In genomic region chr6:31559606-31559957, GRCh38 we compare ENCODE assay signal across 9 cellular contexts. TPM values are rescaled to one million over a fixed set of nuclear protein-coding genes. Genes with fewer than 3 reads are reported as not detected.
DNase-seq lines count a peak whose midpoint lies in the region; ATAC-seq and TF ChIP-seq lines count a peak whose summit lies in the region.
"Had no signal": no experiment of that assay in that cellular context is flagged by ENCODE, and none has a peak within 500 bp of the region (broad histone marks: within the 10 kb centered on the region; RNA-seq: fewer than 3 reads in every experiment).

No MANE protein-coding gene starts in this region.

- H3K9ac ChIP-seq in HUES6 (ENCODE audit: low read length) (peak overlapping the region; percentile 56), parathyroid adenoma (no peak overlapping the region)

- H3K27ac Mint-ChIP-seq in chondrocyte (ENCODE audit: unreplicated experiment) = peak overlapping the region; percentile 86

- H3K27ac ChIP-seq in HUES6 (ENCODE audit: low read depth, low read length) = peak overlapping the region; percentile 10; the same call in 1 of the 2 replicates
- H3K27ac ChIP-seq in parathyroid adenoma = peak overlapping the region; percentile 45

- H3K27me3 Mint-ChIP-seq in chondrocyte (ENCODE audit: low read depth) = no peaks in the 10 kb centered on the region

- no peak overlapping the region for H3K4me3 Mint-ChIP-seq in chondrocyte (ENCODE audit: unreplicated experiment)

- peaks cover 31% of the 10 kb centered on the region for H3K4me1 Mint-ChIP-seq in chondrocyte (ENCODE audit: low read depth)

- no peaks in the 10 kb centered on the region for H3K9me3 Mint-ChIP-seq in chondrocyte (ENCODE audit: low read depth)

- H3K27me3 ChIP-seq in HUES6 (ENCODE audit: control insufficient read depth, insufficient read depth, low read length) (no peaks in the 10 kb centered on the region), parathyroid adenoma (ENCODE audit: control insufficient read depth, insufficient read depth, low read length) (no peaks in the 10 kb centered on the region)

- DNase-seq in GM12864 (ENCODE audit: low read depth) (no peak), chondrocyte (ENCODE audit: low spot score) (peak; percentile 2), SKM-1 treated with dmso at 0.1 percent for 144 hours (lab: John Stamatoyannopoulos, UW; ENCODE audit: unreplicated experiment) (no peak), NCI-H524 (lab: John Stamatoyannopoulos, UW) (no peak), anterior cingulate cortex (lab: John Stamatoyannopoulos, UW) (no peak)
- DNase-seq: NCI-H524 treated with DMSO at 0.1 percent for 48 hours had no signal

- H3K9me3 ChIP-seq in HUES6 (ENCODE audit: control insufficient read depth, insufficient read depth, low read depth, low read length) = no peaks in the 10 kb centered on the region
- no peaks in the 10 kb centered on the region for H3K9me3 ChIP-seq in parathyroid adenoma (ENCODE audit: control insufficient read depth, low read length)

- H3K4me1 ChIP-seq in HUES6 (ENCODE audit: control insufficient read depth, insufficient read depth, low read length) (peaks cover 14% of the 10 kb centered on the region; the same call in 1 of the 2 replicates), parathyroid adenoma (no peaks in the 10 kb centered on the region)

- H3K4me2 ChIP-seq in parathyroid adenoma (ENCODE audit: low read length) = no peak overlapping the region

- H3K4me3 ChIP-seq in GM12864 (ENCODE audit: low read depth, low read length) = peak overlapping the region; percentile 36; the same call in 1 of the 2 replicates
- no peak overlapping the region for H3K4me3 ChIP-seq in HUES6 (ENCODE audit: low read depth, low read length)
- H3K4me3 ChIP-seq in parathyroid adenoma (ENCODE audit: low read depth, low read length) = no peak overlapping the region

- H3K36me3 ChIP-seq in HUES6 (ENCODE audit: control insufficient read depth, insufficient read depth, low read length) = peaks cover 34% of the 10 kb centered on the region
- no peaks in the 10 kb centered on the region for H3K36me3 ChIP-seq in parathyroid adenoma (ENCODE audit: control insufficient read depth, insufficient read depth, low read length)

- H3K79me2 ChIP-seq in parathyroid adenoma = peaks cover 2% of the 10 kb centered on the region

- ATAC-seq in GM18511 (IDR thresholded peaks at IDR 0.05; ENCODE audit: unreplicated experiment) = no peak

- TF ChIP-seq CTCF in GM12864 (IDR thresholded peaks at IDR 0.05; ENCODE audit: low read depth, low read length, missing control alignments) (no peak), chondrocyte (IDR thresholded peaks at IDR 0.05) (no peak), parathyroid adenoma (IDR thresholded peaks at IDR 0.05) (no peak)

- H3K36me3 Mint-ChIP-seq in chondrocyte (ENCODE audit: low read depth) = peaks cover 22% of the 10 kb centered on the region

- H2AFZ ChIP-seq in parathyroid adenoma = no peak overlapping the region

RNA-seq across cellular contexts. Expression of gene NFKBIL1, which starts 12.2 kb away (rescaled TPM):
- total RNA-seq in chondrocyte = 21.2 to 30.1 TPM (median 29.6 TPM) in 3 replicates

RNA-seq across cellular contexts. Expression of gene LTA, which starts 12.5 kb away (rescaled TPM):
- not detected in 3 replicates for total RNA-seq in chondrocyte

RNA-seq across cellular contexts. Expression of gene ATP6V1G2, which starts 13.2 kb away (rescaled TPM):
- total RNA-seq in chondrocyte = 2.4 to 4.1 TPM (median 3.0 TPM) in 3 replicates

RNA-seq across cellular contexts. Expression of gene TNF, which starts 15.8 kb away (rescaled TPM):
- total RNA-seq in chondrocyte = not detected in 3 replicates

RNA-seq across cellular contexts. Expression of gene DDX39B, which starts 17.8 kb away (rescaled TPM):
- 222 to 230 TPM (median 227 TPM) in 3 replicates for total RNA-seq in chondrocyte
